10 cellular contexts compared by ENCODE assay signal in the genomic region with DNA sequence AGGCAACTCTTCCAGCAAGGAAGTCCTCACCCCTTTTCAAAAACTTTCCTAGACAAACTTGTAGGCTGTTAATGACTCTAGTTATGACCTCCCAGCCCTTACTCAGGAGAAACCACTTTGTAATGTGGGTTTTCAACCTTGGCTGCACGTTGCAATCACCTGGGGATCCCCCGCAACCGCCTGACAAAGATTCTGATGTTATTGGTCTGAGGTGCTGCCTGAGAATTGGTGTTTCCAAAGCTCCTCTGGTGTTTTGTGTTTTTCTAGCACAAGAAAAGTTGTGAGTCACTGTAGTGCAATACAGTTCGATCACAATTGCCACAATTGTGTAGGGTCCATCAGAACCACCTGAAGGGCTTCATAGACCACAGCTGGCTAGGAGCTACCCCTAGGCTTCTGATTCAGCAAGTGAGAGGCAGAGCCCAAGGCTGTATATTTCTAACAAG.
DNase-seq lines count a peak whose midpoint lies in the region; ATAC-seq and TF ChIP-seq lines count a peak whose summit lies in the region.
"Had no signal": no experiment of that assay in that cellular context is flagged by ENCODE, and none has a peak within 500 bp of the region (broad histone marks: within the 10 kb centered on the region; RNA-seq: fewer than 3 reads in every experiment).

No MANE protein-coding gene starts in this region.

- peaks cover 24% of the 10 kb centered on the region for H3K36me3 Mint-ChIP-seq in activated naive CD4-positive, alpha-beta T cell treated with anti-CD3 and anti-CD28 coated beads for 36 hours (ENCODE audit: low read depth)
- H3K36me3 Mint-ChIP-seq in stimulated activated effector memory CD8-positive, alpha-beta T cell treated with anti-CD3 and anti-CD28 coated beads, Interleukin-12 subunit alpha, Interleukin-12 subunit beta, amount 100 ng/mL, for 72 hours: peaks cover 21% of the 10 kb centered on the region

- ATAC-seq in GM21529 (IDR thresholded peaks at IDR 0.05; ENCODE audit: unreplicated experiment): peak; percentile 77
- ATAC-seq in HG03378 (IDR thresholded peaks at IDR 0.05; ENCODE audit: unreplicated experiment): peak; percentile 74
- ATAC-seq in stimulated activated effector memory CD8-positive, alpha-beta T cell treated with anti-CD3 and anti-CD28 coated beads, Interleukin-12 subunit alpha, Interleukin-12 subunit beta, amount 100 ng/mL, for 72 hours: peak; percentile 78
- ATAC-seq in body of pancreas: no peak

- peak; percentile 70 for DNase-seq in activated naive CD4-positive, alpha-beta T cell treated with anti-CD3 and anti-CD28 coated beads for 36 hours
- DNase-seq in activated naive CD4-positive, alpha-beta T cell (lab: John Stamatoyannopoulos, UW): no peak
- DNase-seq in stimulated activated effector memory CD8-positive, alpha-beta T cell treated with anti-CD3 and anti-CD28 coated beads, Interleukin-12 subunit alpha, Interleukin-12 subunit beta, amount 100 ng/mL, for 72 hours (ENCODE audit: low spot score in 2 of 2): peak in 1 of 2 donors; percentile 54
- DNase-seq in thyroid gland (no peak), substantia nigra (lab: John Stamatoyannopoulos, UW) (no peak), body of pancreas (no peak)
- DNase-seq: BE2C, midbrain had no signal

- H3K36me3 ChIP-seq in thyroid gland (peaks cover 11 to 15% of the 10 kb centered on the region in 2 donors), body of pancreas (replicated peaks in 1 of 2; ENCODE audit: insufficient read depth in 1 of 2, low read depth in 2 of 2) (no peaks in the 10 kb centered on the region)
- H3K36me3 ChIP-seq: BE2C had no signal

- peaks cover 3% of the 10 kb centered on the region for H3K9me3 Mint-ChIP-seq in activated naive CD4-positive, alpha-beta T cell treated with anti-CD3 and anti-CD28 coated beads for 36 hours
- H3K9me3 Mint-ChIP-seq in stimulated activated effector memory CD8-positive, alpha-beta T cell treated with anti-CD3 and anti-CD28 coated beads, Interleukin-12 subunit alpha, Interleukin-12 subunit beta, amount 100 ng/mL, for 72 hours: no peaks in the 10 kb centered on the region

- no peak overlapping the region for H3K4me3 Mint-ChIP-seq in activated naive CD4-positive, alpha-beta T cell treated with anti-CD3 and anti-CD28 coated beads for 36 hours
- no peak overlapping the region for H3K4me3 Mint-ChIP-seq in stimulated activated effector memory CD8-positive, alpha-beta T cell treated with anti-CD3 and anti-CD28 coated beads, Interleukin-12 subunit alpha, Interleukin-12 subunit beta, amount 100 ng/mL, for 72 hours

- no peak for TF ChIP-seq CTCF in thyroid gland (IDR thresholded peaks at IDR 0.05)
- TF ChIP-seq CTCF in body of pancreas (IDR thresholded peaks at IDR 0.05): no peak

- no peak for TF ChIP-seq POLR2A in thyroid gland (IDR thresholded peaks at IDR 0.05)
- no peak for TF ChIP-seq POLR2A in body of pancreas (IDR thresholded peaks at IDR 0.05)

- H3K9me3 ChIP-seq in thyroid gland (no peaks in the 10 kb centered on the region), body of pancreas (no peaks in the 10 kb centered on the region)
- H3K9me3 ChIP-seq: BE2C had no signal

- no peaks in the 10 kb centered on the region for H3K27me3 Mint-ChIP-seq in activated naive CD4-positive, alpha-beta T cell treated with anti-CD3 and anti-CD28 coated beads for 36 hours (ENCODE audit: low read depth)

- no peaks in the 10 kb centered on the region for H3K4me1 ChIP-seq in thyroid gland
- no peaks in the 10 kb centered on the region for H3K4me1 ChIP-seq in body of pancreas
- H3K4me1 ChIP-seq: BE2C had no signal

- H3K27me3 ChIP-seq in thyroid gland: no peaks in the 10 kb centered on the region
- no peaks in the 10 kb centered on the region for H3K27me3 ChIP-seq in body of pancreas
- H3K27me3 ChIP-seq: BE2C had no signal

- CTCF ChIA-PET in activated naive CD4-positive, alpha-beta T cell treated with anti-CD3 and anti-CD28 coated beads for 36 hours (lab: Charles Lee): no interaction called here

- 70 to 88% methylated on average over 4 of the region's 4 CpGs for WGBS in thyroid gland, 2 donors
- 80 to 97% methylated on average over 4 of the region's 4 CpGs for WGBS in body of pancreas, 2 donors

- no peak overlapping the region for H3K4me3 ChIP-seq in thyroid gland (replicated peaks in 1 of 3)
- H3K4me3 ChIP-seq in body of pancreas: no peak overlapping the region

- no peak overlapping the region for H3K27ac Mint-ChIP-seq in activated naive CD4-positive, alpha-beta T cell treated with anti-CD3 and anti-CD28 coated beads for 36 hours
- peak overlapping the region; percentile 67 for H3K27ac Mint-ChIP-seq in stimulated activated effector memory CD8-positive, alpha-beta T cell treated with anti-CD3 and anti-CD28 coated beads, Interleukin-12 subunit alpha, Interleukin-12 subunit beta, amount 100 ng/mL, for 72 hours

- peaks cover 15% of the 10 kb centered on the region for H3K4me1 Mint-ChIP-seq in activated naive CD4-positive, alpha-beta T cell treated with anti-CD3 and anti-CD28 coated beads for 36 hours (ENCODE audit: low read depth)
- H3K4me1 Mint-ChIP-seq in stimulated activated effector memory CD8-positive, alpha-beta T cell treated with anti-CD3 and anti-CD28 coated beads, Interleukin-12 subunit alpha, Interleukin-12 subunit beta, amount 100 ng/mL, for 72 hours: peaks cover 37% of the 10 kb centered on the region

- intact Hi-C loops in activated naive CD4-positive, alpha-beta T cell treated with anti-CD3 and anti-CD28 coated beads for 36 hours (cut with micrococcal nuclease): loop anchor here (2.0 kb wide), 1 partner anchor 65 kb away; no protein-coding TSS in a partner anchor
- intact Hi-C loops in thyroid gland (cut with DNase I) (no loop called here), body of pancreas (cut with DNase I) (no loop called here)

- H3K27ac ChIP-seq in thyroid gland: no peak overlapping the region
- no peak overlapping the region for H3K27ac ChIP-seq in substantia nigra (ENCODE audit: low read depth, low read length, poor library complexity, severe bottlenecking)
- H3K27ac ChIP-seq in body of pancreas: no peak overlapping the region
